Comparison of ENCODE assay signal across 8 cellular contexts in the genomic region with DNA sequence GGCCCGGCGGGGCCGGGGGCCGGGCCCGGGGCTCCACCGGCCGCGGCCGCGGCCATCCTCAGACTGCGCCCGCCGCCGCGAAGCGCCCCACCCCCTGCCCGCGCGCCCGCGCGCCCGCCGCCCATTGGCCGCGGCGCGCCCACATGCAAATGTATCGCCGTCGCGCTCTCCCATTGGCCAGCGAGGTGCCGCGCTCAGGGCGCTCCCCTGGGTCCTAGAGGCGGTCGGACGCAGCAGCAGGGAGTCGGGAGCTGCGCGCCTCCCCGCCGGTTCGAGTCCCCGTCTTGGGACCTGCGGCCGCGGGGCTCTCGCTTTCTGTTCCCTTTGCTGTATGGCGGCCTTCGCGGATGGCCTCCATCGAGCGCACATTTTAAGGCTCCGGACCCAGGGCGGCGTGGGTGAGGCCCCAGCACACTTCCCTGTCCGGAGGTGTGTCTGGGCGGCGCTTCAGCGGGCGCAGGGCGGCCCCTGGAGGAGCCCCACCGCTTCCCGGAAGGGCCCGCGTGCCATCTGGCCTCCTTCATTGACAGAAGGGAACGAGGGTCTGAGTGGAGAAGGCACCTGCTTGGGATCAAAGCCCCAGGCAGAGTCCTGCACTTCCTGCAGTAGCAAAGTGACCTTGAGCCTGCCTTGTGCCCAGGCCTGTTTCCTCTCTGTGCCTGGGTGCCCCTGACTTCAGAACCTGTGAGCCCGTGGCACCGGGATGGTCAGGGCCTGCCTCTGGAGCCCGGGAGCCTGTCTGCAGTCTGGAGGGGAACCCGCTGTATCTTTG. TPM values are rescaled to one million over a fixed set of nuclear protein-coding genes. Genes with fewer than 3 reads are reported as not detected.
DNase-seq lines count a peak whose midpoint lies in the region; ATAC-seq and TF ChIP-seq lines count a peak whose summit lies in the region.

CABLES2 (minus strand) TSS at position 65 of the 772 bp plus-strand sequence; CDS start at position 56, 9 bp downstream.

- peak within 1 kb of the TSS; percentile 49 for H3K27ac Mint-ChIP-seq in chondrocyte (ENCODE audit: unreplicated experiment)

- no peak for TF ChIP-seq CTCF in BJ (IDR thresholded peaks at IDR 0.05; ENCODE audit: insufficient read depth, low read depth, low read length)
- TF ChIP-seq CTCF in chondrocyte (IDR thresholded peaks at IDR 0.05): peak; percentile 18

- H3K36me3 ChIP-seq in BJ (ENCODE audit: control insufficient read depth, insufficient read depth, low read length): no peaks in the 10 kb centered on the region

- peak; percentile 83 for ATAC-seq in HG03432 (IDR thresholded peaks at IDR 0.05; ENCODE audit: unreplicated experiment)

- peak; percentile 46 for DNase-seq in BJ (ENCODE audit: low read depth)
- DNase-seq in GM19238 (ENCODE audit: insufficient read length, low spot score): peak; percentile 99
- peak; percentile 93 for DNase-seq in NCI-H460 (ENCODE audit: extremely low read depth, low read depth)
- DNase-seq in activated CD4-positive, alpha-beta T cell treated with anti-CD3 and anti-CD28 coated beads for 24 hours (ENCODE audit: low read depth in 2 of 2): peak; percentile 79
- DNase-seq in chondrocyte (ENCODE audit: low spot score): no peak
- peak; percentile 70 to 73 for DNase-seq in stimulated activated CD4-positive, alpha-beta T cell treated with anti-CD3 and anti-CD28 coated beads, Interleukin-1b, Interleukin-23, amount 100 ng/mL, for 1 hour (ENCODE audit: low read depth in 2 of 2)

- H3K4me3 ChIP-seq in BJ (ENCODE audit: low read depth, low read length): peak within 1 kb of the TSS; percentile 74

- H3K27me3 ChIP-seq in BJ (ENCODE audit: control insufficient read depth, insufficient read depth, low read length) (no peaks in the 10 kb centered on the region), layer of hippocampus (ENCODE audit: control insufficient read depth, insufficient read depth, low read length) (no peaks in the 10 kb centered on the region)

- H3K36me3 Mint-ChIP-seq in chondrocyte (ENCODE audit: low read depth): no peaks in the 10 kb centered on the region

- no peaks in the 10 kb centered on the region for H3K9me3 Mint-ChIP-seq in chondrocyte (ENCODE audit: low read depth)

- H3K27me3 Mint-ChIP-seq in chondrocyte (ENCODE audit: low read depth): no peaks in the 10 kb centered on the region

- H3K27ac ChIP-seq in layer of hippocampus (ENCODE audit: low read depth, low read length): peak within 1 kb of the TSS; percentile 6

- H3K4me3 Mint-ChIP-seq in chondrocyte (ENCODE audit: unreplicated experiment): peak within 1 kb of the TSS; percentile 65

- POLR2A ChIA-PET in BJ (lab: Charles Lee): no interaction called here

- CTCF ChIA-PET in BJ (lab: Yijun Ruan, JAX): interaction anchor here (0.7 kb wide), 1 partner anchor 212 kb away, joined by 3 read pairs; no protein-coding TSS in a partner anchor

- peaks cover 11% of the 10 kb centered on the region for H3K4me1 Mint-ChIP-seq in chondrocyte (ENCODE audit: low read depth)

RNA-seq across cellular contexts. Expression of gene CABLES2, which starts in this region (rescaled TPM):
- polyA plus RNA-seq in BJ (2011; rRNA removed): 3.6 and 4.8 TPM in 2 replicates
- 4.2 and 5.3 TPM in 2 replicates for polyA minus RNA-seq in BJ (2011; rRNA and poly(A)+ RNA removed)
- total RNA-seq in NCI-H460 (2014; rRNA removed; shearing (Covaris generic)): 2.1 and 3.1 TPM in 2 replicates
- 4.2 and 6.5 TPM in 2 replicates for polyA plus RNA-seq in NCI-H460 (2014; cell fraction: nucleus; rRNA removed)
- 6.4 to 7.8 TPM (median 6.5 TPM) in 3 replicates for total RNA-seq in chondrocyte
